12 cellular contexts compared by ENCODE assay signal in the genomic region with DNA sequence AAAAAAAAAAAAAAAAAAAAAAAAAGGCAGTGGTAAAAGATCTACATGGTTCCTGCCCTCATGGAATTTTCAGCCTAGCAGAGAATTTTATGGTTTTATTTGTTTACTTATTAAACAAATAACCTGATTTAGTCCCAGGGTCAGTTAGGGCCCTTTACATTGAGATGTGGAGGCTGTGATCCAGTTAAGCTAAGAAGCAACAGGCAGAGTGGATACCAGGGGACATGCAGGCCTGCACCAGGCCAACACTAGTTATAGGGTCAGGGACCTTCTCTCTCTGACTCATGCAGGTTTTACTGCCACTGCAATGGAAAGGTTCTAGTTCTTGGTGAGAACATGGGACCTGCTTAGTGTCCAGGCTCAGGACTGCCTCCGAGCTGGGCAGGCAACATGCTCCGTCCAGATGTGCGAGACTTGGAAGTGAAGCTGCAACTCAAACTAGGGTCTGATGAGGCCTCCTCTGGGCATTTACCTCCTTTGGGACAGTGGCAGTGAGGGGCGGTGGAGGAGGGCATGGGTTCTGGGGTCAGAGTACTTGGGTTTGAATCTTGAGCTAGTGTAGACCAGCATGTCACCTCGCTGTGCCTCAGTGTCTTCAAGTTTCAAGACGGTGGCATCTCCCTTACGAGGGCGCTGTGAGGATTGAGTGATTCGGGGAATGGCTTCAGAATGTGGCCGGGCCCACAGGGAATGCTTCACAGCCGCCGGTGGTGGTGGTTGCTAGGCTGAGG.
"Had no signal": no experiment of that assay in that cellular context is flagged by ENCODE, and none has a peak within 500 bp of the region (broad histone marks: within the 10 kb centered on the region; RNA-seq: fewer than 3 reads in every experiment).

No MANE protein-coding gene starts in this region.

- H3K36me3 ChIP-seq: heart left ventricle, lower lobe of right lung, thyroid gland, uterus had no signal

- H3K4me3 Mint-ChIP-seq: activated CD4-positive, alpha-beta memory T cell treated with anti-CD3 and anti-CD28 coated beads, Interleukin-2, amount 10 ng/mL, durations not matched to agents 7 days and 5 days; activated naive CD8-positive, alpha-beta T cell treated with anti-CD3 and anti-CD28 coated beads, Interleukin-2, amount 50 U/mL, for 24 hours; activated T-cell treated with anti-CD3 and anti-CD28 coated beads, Interleukin-2, amount 50 U/mL, for 72 hours; naive thymus-derived CD8-positive, alpha-beta T cell had no signal

- H3K27ac ChIP-seq: heart left ventricle, lower lobe of right lung, thyroid gland, uterus had no signal

- DNase-seq: activated CD4-positive, alpha-beta memory T cell treated with anti-CD3 and anti-CD28 coated beads, Interleukin-2, amount 10 ng/mL, durations not matched to agents 7 days and 5 days; activated CD4-positive, alpha-beta T cell treated with anti-CD3 and anti-CD28 coated beads for 1 hour; activated naive CD8-positive, alpha-beta T cell treated with anti-CD3 and anti-CD28 coated beads, Interleukin-2, amount 50 U/mL, for 24 hours; activated T-cell treated with anti-CD3 and anti-CD28 coated beads, Interleukin-2, amount 50 U/mL, for 72 hours; heart left ventricle; lower lobe of right lung; naive thymus-derived CD8-positive, alpha-beta T cell; T-helper 9 cell; thyroid gland; uterus had no signal

- H3K27me3 Mint-ChIP-seq: activated CD4-positive, alpha-beta memory T cell treated with anti-CD3 and anti-CD28 coated beads, Interleukin-2, amount 10 ng/mL, durations not matched to agents 7 days and 5 days; activated naive CD8-positive, alpha-beta T cell treated with anti-CD3 and anti-CD28 coated beads, Interleukin-2, amount 50 U/mL, for 24 hours; naive thymus-derived CD8-positive, alpha-beta T cell had no signal

- H3K27me3 ChIP-seq: heart left ventricle, thyroid gland, uterus had no signal

- H3K4me3 ChIP-seq: heart left ventricle, lower lobe of right lung, thyroid gland, uterus had no signal

- H3K27ac Mint-ChIP-seq: activated CD4-positive, alpha-beta memory T cell treated with anti-CD3 and anti-CD28 coated beads, Interleukin-2, amount 10 ng/mL, durations not matched to agents 7 days and 5 days; activated naive CD8-positive, alpha-beta T cell treated with anti-CD3 and anti-CD28 coated beads, Interleukin-2, amount 50 U/mL, for 24 hours had no signal

- FAIRE-seq: astrocyte, frontal cortex had no signal

- H3K9me3 Mint-ChIP-seq: activated CD4-positive, alpha-beta memory T cell treated with anti-CD3 and anti-CD28 coated beads, Interleukin-2, amount 10 ng/mL, durations not matched to agents 7 days and 5 days; activated naive CD8-positive, alpha-beta T cell treated with anti-CD3 and anti-CD28 coated beads, Interleukin-2, amount 50 U/mL, for 24 hours; activated T-cell treated with anti-CD3 and anti-CD28 coated beads, Interleukin-2, amount 50 U/mL, for 72 hours; naive thymus-derived CD8-positive, alpha-beta T cell had no signal

- H3K4me1 ChIP-seq: lower lobe of right lung, uterus had no signal

- H3K9me3 ChIP-seq: heart left ventricle, lower lobe of right lung, thyroid gland, uterus had no signal
